13 cellular contexts compared by ENCODE assay signal in the genomic region with DNA sequence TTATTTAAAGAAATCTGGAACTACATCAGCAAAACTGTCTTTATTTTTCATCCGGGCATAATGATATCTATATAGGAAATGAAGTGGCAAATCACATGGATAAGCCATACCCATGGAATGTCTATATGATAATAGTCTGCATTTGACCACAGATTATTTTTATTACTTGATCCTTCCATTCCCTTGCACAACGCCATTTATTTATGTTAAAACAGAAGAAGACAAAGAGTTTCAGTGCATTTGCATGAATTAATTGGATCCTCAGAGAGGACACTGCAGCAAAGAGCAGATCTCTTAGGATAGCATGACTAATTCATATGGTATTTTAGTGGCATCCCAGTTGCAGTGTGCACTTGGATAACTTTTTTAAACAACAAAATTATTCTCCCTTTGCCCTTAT.
A peak's percentile ranks its signal among the peaks of the same experiment; 100 is the strongest.
DNase-seq lines count a peak whose midpoint lies in the region; ATAC-seq and TF ChIP-seq lines count a peak whose summit lies in the region.
"Had no signal": no experiment of that assay in that cellular context is flagged by ENCODE, and none has a peak within 500 bp of the region (broad histone marks: within the 10 kb centered on the region; RNA-seq: fewer than 3 reads in every experiment).

No MANE protein-coding gene starts in this region.

- H3K36me3 Mint-ChIP-seq in activated T-helper 17 cell treated with anti-CD3 and anti-CD28 coated beads, Interleukin-2, amount 50 U/mL, for 72 hours (ENCODE audit: low read depth): peaks cover 7% of the 10 kb centered on the region
- no peaks in the 10 kb centered on the region for H3K36me3 Mint-ChIP-seq in Caco-2 (ENCODE audit: insufficient read depth, unreplicated experiment)

- BruUV-seq in Caco-2 (replicated peaks; lab: Mats Ljungman, UMichigan): no TSS peak

- H3K9me3 Mint-ChIP-seq in activated T-helper 17 cell treated with anti-CD3 and anti-CD28 coated beads, Interleukin-2, amount 50 U/mL, for 72 hours: no peaks in the 10 kb centered on the region
- no peaks in the 10 kb centered on the region for H3K9me3 Mint-ChIP-seq in Caco-2 (ENCODE audit: unreplicated experiment)
- H3K9me3 Mint-ChIP-seq: memory B cell had no signal

- TF ChIP-seq CTCF in foreskin fibroblast (IDR thresholded peaks at IDR 0.05; ENCODE audit: low read depth, low read length) (no peak), Caco-2 (IDR thresholded peaks at IDR 0.05; ENCODE audit: insufficient read depth in 1 of 2, low read depth in 1 of 2, low read length in 1 of 2, severe bottlenecking in 1 of 2, unreplicated experiment in 1 of 2) (no peak)

- peak overlapping the region; percentile 80 for H3K27ac Mint-ChIP-seq in activated T-helper 17 cell treated with anti-CD3 and anti-CD28 coated beads, Interleukin-2, amount 50 U/mL, for 72 hours
- no peak overlapping the region for H3K27ac Mint-ChIP-seq in Caco-2 (ENCODE audit: unreplicated experiment)
- H3K27ac Mint-ChIP-seq: B cell, memory B cell had no signal

- H3K27me3 ChIP-seq in Caco-2 (replicated peaks; ENCODE audit: control insufficient read depth, insufficient read depth, low read length): no peaks in the 10 kb centered on the region
- H3K27me3 ChIP-seq: upper lobe of right lung had no signal

- intact Hi-C loops in Caco-2 (cut with micrococcal nuclease; ENCODE audit: unreplicated experiment): no loop called here

- no peaks in the 10 kb centered on the region for H3K36me3 ChIP-seq in Caco-2 (ENCODE audit: control insufficient read depth, insufficient read depth, low read length)
- H3K36me3 ChIP-seq: upper lobe of right lung had no signal

- no peaks in the 10 kb centered on the region for H3K9me3 ChIP-seq in Caco-2
- H3K9me3 ChIP-seq: upper lobe of right lung had no signal

- POLR2A ChIA-PET in Caco-2 (lab: Charles Lee): no interaction called here

- no peak overlapping the region for H3K4me3 Mint-ChIP-seq in activated T-helper 17 cell treated with anti-CD3 and anti-CD28 coated beads, Interleukin-2, amount 50 U/mL, for 72 hours
- H3K4me3 Mint-ChIP-seq in Caco-2 (ENCODE audit: unreplicated experiment): no peak overlapping the region
- H3K4me3 Mint-ChIP-seq: B cell, memory B cell had no signal

- H3K4me3 ChIP-seq in foreskin fibroblast (ENCODE audit: low read depth in 1 of 2, low read length in 2 of 2) (no peak overlapping the region), Caco-2 (ENCODE audit: low read depth, low read length) (no peak overlapping the region)
- H3K4me3 ChIP-seq: upper lobe of right lung had no signal

- no peak for ATAC-seq in activated T-helper 17 cell treated with anti-CD3 and anti-CD28 coated beads, Interleukin-2, amount 50 U/mL, for 72 hours (replicated peaks)
- ATAC-seq: upper lobe of right lung had no signal

- no peaks in the 10 kb centered on the region for H3K27me3 Mint-ChIP-seq in activated T-helper 17 cell treated with anti-CD3 and anti-CD28 coated beads, Interleukin-2, amount 50 U/mL, for 72 hours
- H3K27me3 Mint-ChIP-seq in Caco-2 (ENCODE audit: insufficient read depth, unreplicated experiment): no peaks in the 10 kb centered on the region
- H3K27me3 Mint-ChIP-seq: B cell, memory B cell had no signal

- DNase-seq in A172 (ENCODE audit: low spot score) (peak; percentile 52), GM04503 (ENCODE audit: low read depth) (peak; percentile 27), foreskin fibroblast (peak; percentile 59 to 78), hypothalamus (lab: John Stamatoyannopoulos, UW) (no peak), Caco-2 (no peak), GOT3 (lab: John Stamatoyannopoulos, UW) (no peak), occipital lobe (lab: John Stamatoyannopoulos, UW) (no peak)
- DNase-seq: activated CD4-positive, alpha-beta T cell treated with anti-CD3 and anti-CD28 coated beads for 4 hours; NCI-H2171 treated with DMSO at 0.1 percent for 48 hours; upper lobe of right lung had no signal

- H3K4me1 ChIP-seq in Caco-2: no peaks in the 10 kb centered on the region
- H3K4me1 ChIP-seq: upper lobe of right lung had no signal

- CTCF ChIA-PET in Caco-2 (lab: Charles Lee): no interaction called here

- H3K4me1 Mint-ChIP-seq in activated T-helper 17 cell treated with anti-CD3 and anti-CD28 coated beads, Interleukin-2, amount 50 U/mL, for 72 hours: no peaks in the 10 kb centered on the region
- H3K4me1 Mint-ChIP-seq in Caco-2 (ENCODE audit: low read depth, unreplicated experiment): no peaks in the 10 kb centered on the region
- H3K4me1 Mint-ChIP-seq: B cell, memory B cell had no signal

Comparison
In these comparisons a context has a peak if more than half of its experiments do, and no peak if none do; other contexts are left out.
1. DNase-seq: peak in A172 (single experiment), GM04503 (single experiment) and foreskin fibroblast (2 of 2); none in hypothalamus (0 of 51), Caco-2 (0 of 2), GOT3 (single experiment) and occipital lobe (single experiment).